ENCODE assay signal across 12 cellular contexts in the genomic region with DNA sequence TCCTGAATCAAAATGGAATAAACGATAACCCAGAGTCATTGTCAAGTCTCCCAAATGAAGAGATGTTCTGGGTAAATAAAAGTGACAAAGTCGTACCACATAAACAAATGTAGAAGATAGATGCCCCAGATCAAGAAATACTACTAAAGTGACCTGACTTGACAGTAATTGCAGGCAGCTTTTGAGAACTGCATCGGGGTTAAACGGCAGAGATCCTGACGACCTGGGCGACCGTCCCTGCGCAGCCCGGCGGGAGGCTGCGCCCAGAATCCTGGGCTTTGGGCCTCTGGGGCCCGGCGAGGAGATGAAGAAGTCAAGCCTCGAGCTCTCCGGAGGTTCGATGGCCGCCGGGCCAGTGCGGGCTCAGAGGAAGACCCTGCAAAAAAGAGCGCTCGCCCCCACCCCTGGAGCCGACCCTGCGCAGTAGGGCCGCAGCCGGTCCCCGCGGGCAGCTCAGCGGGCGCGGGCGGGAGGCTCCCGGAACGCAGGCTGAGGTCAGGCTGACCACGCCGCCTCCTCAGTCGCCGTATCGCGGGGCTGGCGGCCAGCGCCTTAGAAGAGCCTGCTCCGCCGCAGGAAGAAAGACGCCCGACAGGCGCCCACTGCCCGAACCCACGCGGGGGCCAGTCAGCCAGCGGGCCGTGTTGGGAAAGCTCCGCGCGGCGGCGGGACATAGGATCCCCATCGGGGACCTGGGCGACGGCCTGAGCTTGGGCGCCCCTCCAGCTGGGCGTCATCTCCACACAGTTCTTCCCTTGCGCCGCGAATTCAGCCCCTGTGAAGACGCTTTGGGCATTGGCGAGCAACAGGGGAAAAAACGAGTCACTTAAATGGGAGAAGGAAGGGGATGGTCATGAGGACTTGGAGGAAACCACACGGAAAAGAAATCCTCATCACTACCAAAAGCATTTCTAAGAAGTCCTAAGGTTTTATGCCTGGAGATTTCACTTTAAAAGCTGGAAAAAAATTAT. TPM values are rescaled to one million over a fixed set of nuclear protein-coding genes. Genes with fewer than 3 reads are reported as not detected.
DNase-seq lines count a peak whose midpoint lies in the region; ATAC-seq and TF ChIP-seq lines count a peak whose summit lies in the region.
"Had no signal": no experiment of that assay in that cellular context is flagged by ENCODE, and none has a peak within 500 bp of the region (broad histone marks: within the 10 kb centered on the region; RNA-seq: fewer than 3 reads in every experiment).

No MANE protein-coding gene starts in this region.

- no peak overlapping the region for H3K27ac Mint-ChIP-seq in glutamatergic neuron (ENCODE audit: unreplicated experiment)

- peak overlapping the region; percentile 51 for H3K4me2 ChIP-seq in trophoblast cell (ENCODE audit: low read length)

- TF ChIP-seq CTCF in glutamatergic neuron (IDR thresholded peaks at IDR 0.05; ENCODE audit: partially characterized antibody, unreplicated experiment), result no peak

- H2BK5ac ChIP-seq in trophoblast cell (ENCODE audit: low read depth, low read length, poor library complexity), result no peak overlapping the region

- peaks cover 14% of the 10 kb centered on the region for H3K9me3 Mint-ChIP-seq in glutamatergic neuron (ENCODE audit: unreplicated experiment)

- no peak overlapping the region for H2AFZ ChIP-seq in trophoblast cell (ENCODE audit: insufficient read depth, low read length, poor library complexity)

- H3K79me2 ChIP-seq in trophoblast cell (ENCODE audit: control insufficient read depth, insufficient read depth, low read length, poor library complexity), result no peaks in the 10 kb centered on the region

- no peaks in the 10 kb centered on the region for H3K9me3 ChIP-seq in ES-I3 (ENCODE audit: control insufficient read depth, insufficient read depth, low read length)
- H3K9me3 ChIP-seq in HUES6 (ENCODE audit: control insufficient read depth, insufficient read depth, low read depth, low read length), result no peaks in the 10 kb centered on the region
- H3K9me3 ChIP-seq in trophoblast cell (ENCODE audit: insufficient read depth, low read depth, low read length), result no peaks in the 10 kb centered on the region

- ATAC-seq in HG03457 (IDR thresholded peaks at IDR 0.05; ENCODE audit: unreplicated experiment), result no peak
- ATAC-seq: T-cell had no signal

- H3K36me3 ChIP-seq in ES-I3 (ENCODE audit: insufficient read depth, low read length), result no peaks in the 10 kb centered on the region
- H3K36me3 ChIP-seq in HUES6 (ENCODE audit: control insufficient read depth, insufficient read depth, low read length), result no peaks in the 10 kb centered on the region
- no peaks in the 10 kb centered on the region for H3K36me3 ChIP-seq in trophoblast cell (ENCODE audit: control insufficient read depth in 1 of 2, insufficient read depth in 2 of 2, low read length in 2 of 2)

- H3K79me1 ChIP-seq in trophoblast cell (ENCODE audit: low read length), result no peaks in the 10 kb centered on the region

- H3K27ac ChIP-seq in HUES6 (ENCODE audit: low read depth, low read length) (no peak overlapping the region), trophoblast cell (ENCODE audit: low read depth, low read length) (no peak overlapping the region)

- H2AK5ac ChIP-seq in trophoblast cell (ENCODE audit: low read length), result no peak overlapping the region

- peak overlapping the region; percentile 26; the same call in 1 of the 2 replicates for H3K9ac ChIP-seq in ES-I3 (ENCODE audit: low read depth, low read length)
- H3K9ac ChIP-seq in HUES6 (ENCODE audit: low read length), result no peak overlapping the region
- no peak overlapping the region for H3K9ac ChIP-seq in trophoblast cell (ENCODE audit: low read length)

- H2BK12ac ChIP-seq in trophoblast cell (ENCODE audit: low read length), result no peak overlapping the region

- H4K91ac ChIP-seq in trophoblast cell (ENCODE audit: low read depth, low read length), result no peak overlapping the region

- peak overlapping the region; percentile 60 for H3K4me3 Mint-ChIP-seq in glutamatergic neuron (ENCODE audit: unreplicated experiment)

- peak; percentile 63 for DNase-seq in glutamatergic neuron
- DNase-seq in trophoblast cell, result no peak
- no peak for DNase-seq in NCI-H1048 (lab: John Stamatoyannopoulos, UW)
- no peak for DNase-seq in HT-29 (ENCODE audit: low spot score)
- DNase-seq: activated CD4-positive, alpha-beta T cell treated with anti-CD3 and anti-CD28 coated beads for 48 hours; activated gamma-delta T cell; caudate nucleus; T-cell had no signal

- no peak overlapping the region for H3K18ac ChIP-seq in trophoblast cell (ENCODE audit: low read length)

- no peak overlapping the region for H2BK120ac ChIP-seq in trophoblast cell (ENCODE audit: insufficient read depth, low read length, poor library complexity)

- H3K4me3 ChIP-seq in HUES6 (ENCODE audit: low read depth, low read length) (peak overlapping the region; percentile 27), trophoblast cell (ENCODE audit: low read depth, low read length) (no peak overlapping the region)

- H3K27me3 ChIP-seq in HUES6 (ENCODE audit: control insufficient read depth, insufficient read depth, low read length) (peaks cover 100% of the 10 kb centered on the region), trophoblast cell (ENCODE audit: insufficient read depth, low read length) (peaks cover 57% of the 10 kb centered on the region)

- H3K36me3 Mint-ChIP-seq in glutamatergic neuron (ENCODE audit: unreplicated experiment), result peaks cover 4% of the 10 kb centered on the region
- H3K36me3 Mint-ChIP-seq: T-cell had no signal

- H3K4me1 ChIP-seq in ES-I3 (ENCODE audit: insufficient read depth, low read length) (peaks cover 24% of the 10 kb centered on the region), HUES6 (ENCODE audit: control insufficient read depth, insufficient read depth, low read length) (peaks cover 23% of the 10 kb centered on the region), trophoblast cell (ENCODE audit: control insufficient read depth in 1 of 2, insufficient read depth in 2 of 2, low read length in 2 of 2) (no peaks in the 10 kb centered on the region)

- H3K4me1 Mint-ChIP-seq in glutamatergic neuron (ENCODE audit: low read depth, unreplicated experiment), result peaks cover 12% of the 10 kb centered on the region

- no peak overlapping the region for H4K8ac ChIP-seq in trophoblast cell (ENCODE audit: low read depth, low read length)

- H3K23ac ChIP-seq in trophoblast cell (ENCODE audit: low read length), result no peak overlapping the region

- peaks cover 44% of the 10 kb centered on the region for H3K27me3 Mint-ChIP-seq in glutamatergic neuron (ENCODE audit: unreplicated experiment)

- no CpG with 5 or more reads among the region's 68 CpGs for WGBS in trophoblast cell (ENCODE audit: extremely low coverage, insufficient coverage, insufficient read length)

- H3K14ac ChIP-seq in trophoblast cell (ENCODE audit: low read length), result no peak overlapping the region

- H4K12ac ChIP-seq in trophoblast cell (ENCODE audit: low read depth, low read length), result no peak overlapping the region

- H3K4ac ChIP-seq in trophoblast cell (ENCODE audit: low read depth, low read length), result no peak overlapping the region

RNA-seq across cellular contexts. Expression of gene NKX2-1, which starts 16.0 kb away (rescaled TPM):
- not detected for total RNA-seq in glutamatergic neuron (ENCODE audit: unreplicated experiment)
- not detected in 2 replicates for polyA plus RNA-seq in trophoblast cell (2013)
- total RNA-seq in HT-29 (2014; rRNA removed; shearing (Covaris generic)), result not detected in 2 replicates
- total RNA-seq: epithelial cell of proximal tubule had no signal
